ENCODE assay signal across 15 cellular contexts in genomic region chr2:62725712-62726055, GRCh38. TPM values are rescaled to one million over a fixed set of nuclear protein-coding genes. Genes with fewer than 3 reads are reported as not detected.
DNase-seq lines count a peak whose midpoint lies in the region; ATAC-seq, FAIRE-seq and TF ChIP-seq lines count a peak whose summit lies in the region.
"Had no signal": no experiment of that assay in that cellular context is flagged by ENCODE, and none has a peak within 500 bp of the region (broad histone marks: within the 10 kb centered on the region; RNA-seq: fewer than 3 reads in every experiment).

No MANE protein-coding gene starts in this region.

- H2BK5ac ChIP-seq in trophoblast cell (ENCODE audit: low read depth, low read length, poor library complexity): no peak overlapping the region

- H3K4me3 ChIP-seq in HEK293 (ENCODE audit: low read depth, low read length) (no peak overlapping the region), K562 (no peak overlapping the region), trophoblast cell (ENCODE audit: low read depth, low read length) (no peak overlapping the region), upper lobe of right lung (no peak overlapping the region)
- no peak overlapping the region for H3K4me3 ChIP-seq in effector memory CD4-positive, alpha-beta T cell (ENCODE audit: insufficient read depth, low read depth, low read length, poor library complexity, severe bottlenecking)
- H3K4me3 ChIP-seq in CD8-positive, alpha-beta memory T cell (ENCODE audit: low read length): no peak overlapping the region

- CTCF ChIA-PET in HEK293 (lab: Yijun Ruan, JAX): interaction anchor here (0.6 kb wide), 1 partner anchor 169 kb away, joined by 3 read pairs; no protein-coding TSS in a partner anchor
- CTCF ChIA-PET in K562 (lab: Yijun Ruan, JAX; ENCODE audit: low intra/inter-chr PET ratio): no interaction called here
- CTCF ChIA-PET in CD8-positive, alpha-beta memory T cell (lab: Charles Lee): interaction anchor here (1.3 kb wide), 1 partner anchor 268 kb away, joined by 4 read pairs; no protein-coding TSS in a partner anchor

- H3K36me3 Mint-ChIP-seq in CD8-positive, alpha-beta memory T cell: peaks cover 8 to 31% (median 11%) of the 10 kb centered on the region in 3 donors

- no peak for DNase-seq in K562 (ENCODE audit: extremely low read depth in 1 of 4, low spot score in 3 of 4)
- DNase-seq in trophoblast cell: no peak
- DNase-seq in upper lobe of right lung: no peak
- no peak for DNase-seq in amniotic stem cell (lab: John Stamatoyannopoulos, UW)
- DNase-seq in effector memory CD4-positive, alpha-beta T cell: no peak
- DNase-seq in CD8-positive, alpha-beta memory T cell: no peak
- DNase-seq: DMS79, NCI-H1436 treated with DMSO at 0.1 percent for 48 hours, NCI-H2029 treated with DMSO at 0.1 percent for 48 hours, NCI-H510A treated with DMSO at 0.1 percent for 48 hours had no signal

- 79% methylated on average over 3 of the region's 3 CpGs for WGBS in K562 (ENCODE audit: insufficient coverage, low coverage, missing lambda C conversion rate)
- no CpG with 5 or more reads among the region's 3 CpGs for WGBS in trophoblast cell (ENCODE audit: extremely low coverage, insufficient coverage, insufficient read length)

- H3K4me1 ChIP-seq in HEK293 (ENCODE audit: control insufficient read depth, insufficient read depth, low read length): peaks cover 3% of the 10 kb centered on the region
- peaks cover 0 to 5% of the 10 kb centered on the region in 2 experiments; a peak in 3 of 5 replicates for H3K4me1 ChIP-seq in K562 (replicated peaks in 1 of 2; ENCODE audit: control insufficient read depth in 2 of 2, insufficient read depth in 2 of 2, low read length in 2 of 2)
- peaks cover 10 to 17% of the 10 kb centered on the region in 2 experiments for H3K4me1 ChIP-seq in trophoblast cell (ENCODE audit: control insufficient read depth in 1 of 2, insufficient read depth in 2 of 2, low read length in 2 of 2)
- H3K4me1 ChIP-seq in upper lobe of right lung: no peaks in the 10 kb centered on the region
- no peaks in the 10 kb centered on the region for H3K4me1 ChIP-seq in effector memory CD4-positive, alpha-beta T cell (ENCODE audit: control insufficient read depth, insufficient read depth, low read length, poor library complexity, severe bottlenecking)
- no peaks in the 10 kb centered on the region for H3K4me1 ChIP-seq in CD8-positive, alpha-beta memory T cell (ENCODE audit: insufficient read depth, low read length)

- no peaks in the 10 kb centered on the region; a peak in 1 of 3 replicates for H3K36me3 ChIP-seq in HEK293 (ENCODE audit: control insufficient read depth in 2 of 2, insufficient read depth in 1 of 2, low read length in 2 of 2)
- H3K36me3 ChIP-seq in K562 (ENCODE audit: control insufficient read depth, insufficient read depth, low read length): no peaks in the 10 kb centered on the region
- H3K36me3 ChIP-seq in trophoblast cell (ENCODE audit: control insufficient read depth in 1 of 2, insufficient read depth in 2 of 2, low read length in 2 of 2): no peaks in the 10 kb centered on the region
- no peaks in the 10 kb centered on the region for H3K36me3 ChIP-seq in upper lobe of right lung
- H3K36me3 ChIP-seq in effector memory CD4-positive, alpha-beta T cell (ENCODE audit: control insufficient read depth, insufficient read depth, low read length): no peaks in the 10 kb centered on the region
- H3K36me3 ChIP-seq in CD8-positive, alpha-beta memory T cell (ENCODE audit: insufficient read depth, low read length): no peaks in the 10 kb centered on the region

- H3K9ac ChIP-seq in K562 (ENCODE audit: insufficient read depth in 1 of 2, low read depth in 2 of 2, low read length in 2 of 2): 0 out of 4 replicates have a peak overlapping the region, but pooled peaks of 1 of the 2 experiments have one; percentile 20
- no peak overlapping the region for H3K9ac ChIP-seq in trophoblast cell (ENCODE audit: low read length)
- H3K9ac ChIP-seq: KMS-11, SK-N-SH had no signal

- no peak for FAIRE-seq in K562 (lab: Jason Lieb, UNC)

- no peaks in the 10 kb centered on the region for H3K27me3 Mint-ChIP-seq in CD8-positive, alpha-beta memory T cell
- H3K27me3 Mint-ChIP-seq: B cell; CD4-positive, CD25-positive, alpha-beta regulatory T cell had no signal

- no peak overlapping the region for H4K12ac ChIP-seq in trophoblast cell (ENCODE audit: low read depth, low read length)

- no peak overlapping the region for H3K27ac Mint-ChIP-seq in CD8-positive, alpha-beta memory T cell
- H3K27ac Mint-ChIP-seq: B cell; CD4-positive, CD25-positive, alpha-beta regulatory T cell had no signal

- intact Hi-C loops in K562 (cut with micrococcal nuclease): loop anchor here (5.0 kb wide), 1 partner anchor 268 kb away; no protein-coding TSS in a partner anchor
- intact Hi-C loops in upper lobe of right lung (cut with DNase I): no loop called here

- no peak overlapping the region for H3K14ac ChIP-seq in trophoblast cell (ENCODE audit: low read length)

- peaks cover 5% of the 10 kb centered on the region for H3K79me1 ChIP-seq in trophoblast cell (ENCODE audit: low read length)

- H3K4me2 ChIP-seq in K562 (ENCODE audit: insufficient read depth, low read length): no peak overlapping the region
- no peak overlapping the region for H3K4me2 ChIP-seq in trophoblast cell (ENCODE audit: low read length)
- H3K4me2 ChIP-seq: KMS-11, SK-N-SH had no signal

- no peak overlapping the region for H3K4me3 Mint-ChIP-seq in CD8-positive, alpha-beta memory T cell
- H3K4me3 Mint-ChIP-seq: B cell; CD4-positive, CD25-positive, alpha-beta regulatory T cell had no signal

- no TSS peak for BruUV-seq in K562 (replicated peaks; lab: Mats Ljungman, UMichigan)

- TF ChIP-seq RAD21 in K562 (CRISPR knock-in tag; conservative IDR thresholded peaks at IDR 0.05 in 1 of 2, IDR thresholded peaks at IDR 0.05 in 1 of 2): no peak

- H3K4ac ChIP-seq in trophoblast cell (ENCODE audit: low read depth, low read length): no peak overlapping the region

- H2AFZ ChIP-seq in K562 (ENCODE audit: low read depth, low read length): no peak overlapping the region
- no peak overlapping the region for H2AFZ ChIP-seq in trophoblast cell (ENCODE audit: insufficient read depth, low read length, poor library complexity)

- peaks cover 22 to 39% (median 23%) of the 10 kb centered on the region in 3 donors for H3K4me1 Mint-ChIP-seq in CD8-positive, alpha-beta memory T cell

- H3K9me3 Mint-ChIP-seq in CD8-positive, alpha-beta memory T cell: peaks cover 7 to 20% (median 18%) of the 10 kb centered on the region in 5 donors

- peaks cover 10% of the 10 kb centered on the region for H4K20me1 ChIP-seq in K562 (replicated peaks; ENCODE audit: control insufficient read depth, insufficient read depth, low read length)

- TF ChIP-seq EP300 in K562 (IDR thresholded peaks at IDR 0.05; ENCODE audit: low read length): no peak

- H3K9me3 ChIP-seq in HEK293 (ENCODE audit: control insufficient read depth, insufficient read depth, low read depth, low read length) (no peaks in the 10 kb centered on the region), K562 (replicated peaks; ENCODE audit: control insufficient read depth, insufficient read depth, low read depth, low read length) (no peaks in the 10 kb centered on the region), trophoblast cell (ENCODE audit: insufficient read depth, low read depth, low read length) (peaks cover 4% of the 10 kb centered on the region), upper lobe of right lung (peaks cover 4% of the 10 kb centered on the region)
- no peaks in the 10 kb centered on the region for H3K9me3 ChIP-seq in effector memory CD4-positive, alpha-beta T cell (ENCODE audit: control insufficient read depth, low read length)
- H3K9me3 ChIP-seq in CD8-positive, alpha-beta memory T cell (ENCODE audit: low read length): peaks cover 5% of the 10 kb centered on the region
- H3K9me3 ChIP-seq: SK-N-SH had no signal

- no peak overlapping the region for H2AK5ac ChIP-seq in trophoblast cell (ENCODE audit: low read length)

- H4K8ac ChIP-seq in trophoblast cell (ENCODE audit: low read depth, low read length): no peak overlapping the region

- no peak overlapping the region for H3K27ac ChIP-seq in HEK293 (ENCODE audit: extremely low read depth, low read depth, low read length)
- H3K27ac ChIP-seq in K562 (ENCODE audit: extremely low read depth, low read depth, low read length): no peak overlapping the region
- H3K27ac ChIP-seq in trophoblast cell (ENCODE audit: low read depth, low read length): no peak overlapping the region
- no peak overlapping the region for H3K27ac ChIP-seq in upper lobe of right lung
- no peak overlapping the region for H3K27ac ChIP-seq in effector memory CD4-positive, alpha-beta T cell (ENCODE audit: insufficient read depth, low read length, poor library complexity, severe bottlenecking)
- no peak overlapping the region for H3K27ac ChIP-seq in CD8-positive, alpha-beta memory T cell (ENCODE audit: low read depth, low read length)
- H3K27ac ChIP-seq: KMS-11 had no signal

- in situ Hi-C loops in K562 (cut with MboI): no loop called here

- H3K79me2 ChIP-seq in K562 (ENCODE audit: control insufficient read depth, insufficient read depth, low read length) (peaks cover 41% of the 10 kb centered on the region), trophoblast cell (ENCODE audit: control insufficient read depth, insufficient read depth, low read length, poor library complexity) (peaks cover 4% of the 10 kb centered on the region)

- POLR2A ChIA-PET in HEK293 (lab: Yijun Ruan, JAX): no interaction called here
- POLR2A ChIA-PET in K562 (lab: Yijun Ruan, JAX): no interaction called here
- POLR2A ChIA-PET in CD8-positive, alpha-beta memory T cell (lab: Charles Lee): no interaction called here

- peak overlapping the region; percentile 12 for H3K18ac ChIP-seq in trophoblast cell (ENCODE audit: low read length)

- no peak for TF ChIP-seq CTCF in HEK293 (tag by site-specific recombination; IDR thresholded peaks at IDR 0.05)
- no peak for TF ChIP-seq CTCF in K562 (IDR thresholded peaks at IDR 0.05 in 2 of 3, conservative IDR thresholded peaks at IDR 0.05 in 1 of 3; ENCODE audit: insufficient read depth in 2 of 3, low read depth in 1 of 3, low read length in 3 of 3)
- no peak for TF ChIP-seq CTCF in upper lobe of right lung (IDR thresholded peaks at IDR 0.05)

- H3K27me3 ChIP-seq in K562 (ENCODE audit: control insufficient read depth in 2 of 2, insufficient read depth in 2 of 2, low read length in 2 of 2): no peaks in the 10 kb centered on the region
- no peaks in the 10 kb centered on the region for H3K27me3 ChIP-seq in trophoblast cell (ENCODE audit: insufficient read depth, low read length)
- no peaks in the 10 kb centered on the region for H3K27me3 ChIP-seq in upper lobe of right lung
- no peaks in the 10 kb centered on the region for H3K27me3 ChIP-seq in effector memory CD4-positive, alpha-beta T cell (replicated peaks; ENCODE audit: control insufficient read depth, insufficient read depth, low read length, poor library complexity, severe bottlenecking)
- no peaks in the 10 kb centered on the region for H3K27me3 ChIP-seq in CD8-positive, alpha-beta memory T cell (ENCODE audit: insufficient read depth, low read length, poor library complexity, severe bottlenecking)

- ATAC-seq in K562: peak; percentile 33
- peak; percentile 24 for ATAC-seq in upper lobe of right lung

- H2BK12ac ChIP-seq in trophoblast cell (ENCODE audit: low read length): no peak overlapping the region

- H3K9me1 ChIP-seq in K562 (ENCODE audit: control insufficient read depth, insufficient read depth, low read length): no peaks in the 10 kb centered on the region

- no peak for TF ChIP-seq POLR2A in K562 (conservative IDR thresholded peaks at IDR 0.05)

- no peak overlapping the region for H4K91ac ChIP-seq in trophoblast cell (ENCODE audit: low read depth, low read length)

- H2BK120ac ChIP-seq in trophoblast cell (ENCODE audit: insufficient read depth, low read length, poor library complexity): no peak overlapping the region

- no peak overlapping the region for H3K23ac ChIP-seq in trophoblast cell (ENCODE audit: low read length)

RNA-seq across cellular contexts. Expression of gene EHBP1, which starts 20.2 kb away (rescaled TPM):
- total RNA-seq in K562 (2011; cell fraction: chromatin; rRNA removed; ENCODE audit: low replicate concordance): 56.2 and 142 TPM in 2 replicates
- 22.2 and 34.2 TPM in 2 replicates for total RNA-seq in K562 (2011; cell fraction: nucleolus; rRNA removed)
- total RNA-seq in K562 (2011; cell fraction: nucleoplasm; rRNA removed): 48.4 and 56.4 TPM in 2 replicates
- 18.0 and 19.3 TPM in 2 replicates for total RNA-seq in K562 (2014; rRNA removed)
- 26.4 and 29.4 TPM in 2 replicates for total RNA-seq in K562 (2014; rRNA removed; fragmentation: Illumina TruSeq; extraction: Trizol)
- total RNA-seq in K562 (2015; rRNA removed; fragmentation: Illumina TruSeq; extraction: Trizol): 18.8 and 23.3 TPM in 2 replicates
- 23.5 and 25.7 TPM in 2 replicates for total RNA-seq in K562 (2021)
- 17.1 and 19.2 TPM in 2 replicates for polyA plus RNA-seq in K562 (2011; rRNA removed)
- polyA plus RNA-seq in K562 (2011; cell fraction: cytosol; rRNA removed): 3.4 and 7.1 TPM in 2 replicates
- 20.8 and 21.1 TPM in 2 replicates for polyA plus RNA-seq in K562 (2011; cell fraction: nucleus; rRNA removed)
- polyA plus RNA-seq in K562 (2012): 18.0 and 20.8 TPM in 2 replicates
- 22.0 and 26.6 TPM in 2 replicates for polyA plus RNA-seq in K562 (2014; fragmentation: Illumina TruSeq; extraction: Trizol)
- 1 to 10 TPM; 8.9 to 9.6 TPM for polyA plus RNA-seq in K562 (2014; fragmentation: Nextera tagmentation; extraction: Ambion mirVana)
- 18.4 and 18.5 TPM in 2 replicates for polyA plus RNA-seq in K562 (2014; rRNA removed)
- polyA minus RNA-seq in K562 (2011; rRNA and poly(A)+ RNA removed): 66.7 and 79.8 TPM in 2 replicates
- 13.6 and 15.0 TPM in 2 replicates for polyA minus RNA-seq in K562 (2011; cell fraction: cytosol; rRNA and poly(A)+ RNA removed)
- polyA minus RNA-seq in K562 (2011; cell fraction: nucleus; rRNA and poly(A)+ RNA removed): 41.3 and 76.3 TPM in 2 replicates
- 50.6 and 56.9 TPM in 2 replicates for polyA plus RNA-seq in trophoblast cell (2013)
- 46.7 TPM for total RNA-seq in upper lobe of right lung
- total RNA-seq in CD8-positive, alpha-beta memory T cell: 10 to 100 TPM; 22.7 to 23.1 TPM
- polyA plus RNA-seq in CD8-positive, alpha-beta memory T cell: 12.5 TPM
